ENCODE assay signal across 29 cellular contexts in the genomic region with DNA sequence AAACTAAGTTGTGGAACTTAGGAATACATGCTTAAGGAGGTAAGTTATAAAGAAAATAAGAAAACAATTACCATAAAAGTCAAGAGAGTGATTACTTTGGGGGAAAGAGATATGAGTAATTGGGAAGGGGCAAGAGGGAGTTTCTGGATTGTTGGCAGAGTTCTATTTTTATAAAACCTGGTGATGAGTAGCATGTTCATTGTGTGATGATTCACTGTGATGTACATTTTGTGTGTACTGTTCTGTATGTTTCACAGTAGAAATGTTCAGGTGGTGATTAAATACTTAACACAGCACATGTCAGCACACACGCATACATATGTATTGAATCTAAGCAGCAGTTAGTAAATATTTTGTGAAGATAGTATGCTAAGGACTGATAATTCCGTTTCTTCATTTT. TPM values are rescaled to one million over a fixed set of nuclear protein-coding genes. Genes with fewer than 3 reads are reported as not detected.
DNase-seq lines count a peak whose midpoint lies in the region; ATAC-seq, FAIRE-seq and TF ChIP-seq lines count a peak whose summit lies in the region.
"Had no signal": no experiment of that assay in that cellular context is flagged by ENCODE, and none has a peak within 500 bp of the region (broad histone marks: within the 10 kb centered on the region; RNA-seq: fewer than 3 reads in every experiment).

No MANE protein-coding gene starts in this region.

- no peak for TF ChIP-seq POLR2A in H54 (IDR thresholded peaks at IDR 0.05; ENCODE audit: low read depth, low read length)

- DNase-seq in H54 (ENCODE audit: insufficient read length, low spot score) (no peak), HT1080 (ENCODE audit: low read depth) (peak; percentile 40), foreskin keratinocyte (peak; percentile 16 to 42), GM19239 (ENCODE audit: insufficient read length, low spot score) (no peak), NCI-H748 (lab: John Stamatoyannopoulos, UW; ENCODE audit: unreplicated experiment) (no peak)
- DNase-seq in activated CD4-positive, CD25-positive, alpha-beta regulatory T cell (lab: John Stamatoyannopoulos, UW), result no peak
- DNase-seq: AML-193; CD4-positive, alpha-beta T cell; KBM-7; MG63; NCI-H1105 treated with DMSO at 0.1 percent for 48 hours; NCI-H2029; NCI-H446; NCI-H524 treated with DMSO at 0.1 percent for 48 hours; NCI-H82; NK-92 treated with Interleukin-12 subunit alpha and Interleukin-12 subunit beta, amount 100 ng/mL, for 24 hours; PC-9; Right ventricle myocardium superior; RPMI8226 had no signal

- ATAC-seq in activated T-helper 17 cell treated with anti-CD3 and anti-CD28 coated beads, Interleukin-2, amount 50 U/mL, for 72 hours (replicated peaks), result peak; percentile 47
- ATAC-seq in foreskin keratinocyte, result peak; percentile 63
- ATAC-seq: A549, GM12878 had no signal

- H3K9me3 Mint-ChIP-seq in activated T-helper 17 cell treated with anti-CD3 and anti-CD28 coated beads, Interleukin-2, amount 50 U/mL, for 72 hours, result no peaks in the 10 kb centered on the region

- H3K36me3 Mint-ChIP-seq in activated T-helper 17 cell treated with anti-CD3 and anti-CD28 coated beads, Interleukin-2, amount 50 U/mL, for 72 hours (ENCODE audit: low read depth), result peaks cover 40% of the 10 kb centered on the region

- peak; percentile 67 for FAIRE-seq in H54 (lab: Jason Lieb, UNC)
- no peak for FAIRE-seq in GM19239 (lab: Jason Lieb, UNC)
- FAIRE-seq: D721Med, G401.6, GM12878, H1, HTR-8/SVneo had no signal

- H3K27me3 ChIP-seq in foreskin keratinocyte, result no peaks in the 10 kb centered on the region
- H3K27me3 ChIP-seq: BLaER1 treated with 17β-estradiol and CSF1 and Interleukin-3, amounts not matched to agents 10 nM and 100 nM; MG63; SJSA1 had no signal

- peaks cover 4% of the 10 kb centered on the region for H3K4me1 Mint-ChIP-seq in activated T-helper 17 cell treated with anti-CD3 and anti-CD28 coated beads, Interleukin-2, amount 50 U/mL, for 72 hours

- H3K27me3 Mint-ChIP-seq in activated T-helper 17 cell treated with anti-CD3 and anti-CD28 coated beads, Interleukin-2, amount 50 U/mL, for 72 hours, result no peaks in the 10 kb centered on the region
- H3K27me3 Mint-ChIP-seq: CD4-positive, alpha-beta T cell had no signal

- H3K27ac Mint-ChIP-seq in activated T-helper 17 cell treated with anti-CD3 and anti-CD28 coated beads, Interleukin-2, amount 50 U/mL, for 72 hours, result no peak overlapping the region
- H3K27ac Mint-ChIP-seq: CD4-positive, alpha-beta T cell had no signal

- no peak overlapping the region for H3K4me3 Mint-ChIP-seq in activated T-helper 17 cell treated with anti-CD3 and anti-CD28 coated beads, Interleukin-2, amount 50 U/mL, for 72 hours
- H3K4me3 Mint-ChIP-seq: CD4-positive, alpha-beta T cell had no signal

- H3K4me1 ChIP-seq in foreskin keratinocyte, result peaks cover 23% of the 10 kb centered on the region
- H3K4me1 ChIP-seq: A549, SJSA1 had no signal

- H3K27ac ChIP-seq in foreskin keratinocyte, result peak overlapping the region; percentile 35
- H3K27ac ChIP-seq: A549, PC-9, SJSA1 had no signal

- TF ChIP-seq CTCF in foreskin keratinocyte (conservative IDR thresholded peaks at IDR 0.05), result no peak

RNA-seq across cellular contexts. Expression of gene OIT3, which starts 9.7 kb away (rescaled TPM):
- total RNA-seq in HT1080 (2014; rRNA removed; shearing (Covaris generic)), result not detected in 2 replicates
- not detected in 2 replicates for polyA plus RNA-seq in HT1080 (2015; cell fraction: cytosol; rRNA removed)
- polyA plus RNA-seq in HT1080 (2015; cell fraction: nucleus; rRNA removed), result not detected in 2 replicates
- total RNA-seq in activated T-helper 17 cell treated with anti-CD3 and anti-CD28 coated beads, Interleukin-2, amount 50 U/mL, for 72 hours, result not detected
- not detected in 2 replicates for total RNA-seq in foreskin keratinocyte
- not detected in 2 replicates for polyA plus RNA-seq in foreskin keratinocyte
- total RNA-seq: CD4-positive, alpha-beta T cell; Daoy; GM12878; H1; Right ventricle myocardium superior; SJSA1 had no signal
- polyA plus RNA-seq: GM12878, H1 had no signal

Comparison
In these comparisons a context has a peak if more than half of its experiments do, and no peak if none do; other contexts are left out.
1. DNase-seq: peak in HT1080 (single experiment) and foreskin keratinocyte (2 of 2); none in H54 (single experiment), GM19239 (single experiment), activated CD4-positive, CD25-positive, alpha-beta regulatory T cell (0 of 4) and NCI-H748 (single experiment).